In genomic region chr18:79590191-79591039, GRCh38 we compare ENCODE assay signal across 18 cellular contexts.
DNase-seq lines count a peak whose midpoint lies in the region; ATAC-seq and TF ChIP-seq lines count a peak whose summit lies in the region.
"Had no signal": no experiment of that assay in that cellular context is flagged by ENCODE, and none has a peak within 500 bp of the region (broad histone marks: within the 10 kb centered on the region; RNA-seq: fewer than 3 reads in every experiment).

No MANE protein-coding gene starts in this region.

- in situ Hi-C loops in astrocyte of the spinal cord (cut with HindIII; ENCODE audit: low sequenced_read_pairs), result no loop called here

- H3K27ac ChIP-seq in left ventricle myocardium inferior (replicated peaks), result no peak overlapping the region
- H3K27ac ChIP-seq: epithelial cell of prostate, SK-N-MC had no signal

- DNase-seq in GM03348 (ENCODE audit: low spot score), result peak; percentile 36
- DNase-seq in astrocyte of the spinal cord (ENCODE audit: low read depth, low spot score), result peak; percentile 13
- peak; percentile 18 for DNase-seq in left ventricle myocardium inferior
- peak; percentile 73 for DNase-seq in retina
- no peak for DNase-seq in SIG-M5 treated with dmso at 0.1 percent for 504 hours (lab: John Stamatoyannopoulos, UW; ENCODE audit: unreplicated experiment)
- no peak for DNase-seq in NCI-H446 (lab: John Stamatoyannopoulos, UW)
- no peak for DNase-seq in H4 (ENCODE audit: low spot score)
- DNase-seq: activated CD4-positive, alpha-beta T cell treated with anti-CD3 and anti-CD28 coated beads, Interleukin-2, amount 10 ng/mL, durations not matched to agents 7 days and 5 days; activated naive CD8-positive, alpha-beta T cell treated with anti-CD3 and anti-CD28 coated beads for 36 hours; activated T-cell treated with anti-CD3 and anti-CD28 coated beads, Interleukin-2, amount 50 U/mL, for 24 hours; AML-193; cerebellar nuclear complex; kidney glomerular epithelial cell; NCI-H1436; T1000 had no signal

- H3K36me3 ChIP-seq in left ventricle myocardium inferior, result no peaks in the 10 kb centered on the region

- intact Hi-C loops in left ventricle myocardium inferior (cut with micrococcal nuclease), result no loop called here

- no peak for ATAC-seq in GM21619 (IDR thresholded peaks at IDR 0.05; ENCODE audit: unreplicated experiment)

- H3K4me3 ChIP-seq in astrocyte of the spinal cord (ENCODE audit: low read depth, low read length), result no peak overlapping the region
- no peak overlapping the region for H3K4me3 ChIP-seq in left ventricle myocardium inferior
- H3K4me3 ChIP-seq: SK-N-MC had no signal

- TF ChIP-seq CTCF in astrocyte of the spinal cord (IDR thresholded peaks at IDR 0.05; ENCODE audit: low read depth, low read length) (no peak), left ventricle myocardium inferior (IDR thresholded peaks at IDR 0.05; ENCODE audit: borderline replicate concordance) (no peak)

- peaks cover 12% of the 10 kb centered on the region for H3K9me3 ChIP-seq in left ventricle myocardium inferior (replicated peaks)

- H3K4me1 ChIP-seq in left ventricle myocardium inferior, result peaks cover 37% of the 10 kb centered on the region

- H3K27me3 ChIP-seq in left ventricle myocardium inferior (ENCODE audit: low read depth), result peaks cover 25% of the 10 kb centered on the region

Comparison
In these comparisons a context has a peak if more than half of its experiments do, and no peak if none do; other contexts are left out.
1. DNase-seq: peak in GM03348 (single experiment), astrocyte of the spinal cord (single experiment), left ventricle myocardium inferior (single experiment) and retina (single experiment); none in SIG-M5 treated with dmso at 0.1 percent for 504 hours (single experiment), NCI-H446 (0 of 2) and H4 (single experiment).